ENCODE assay signal across 29 cellular contexts in the genomic region with DNA sequence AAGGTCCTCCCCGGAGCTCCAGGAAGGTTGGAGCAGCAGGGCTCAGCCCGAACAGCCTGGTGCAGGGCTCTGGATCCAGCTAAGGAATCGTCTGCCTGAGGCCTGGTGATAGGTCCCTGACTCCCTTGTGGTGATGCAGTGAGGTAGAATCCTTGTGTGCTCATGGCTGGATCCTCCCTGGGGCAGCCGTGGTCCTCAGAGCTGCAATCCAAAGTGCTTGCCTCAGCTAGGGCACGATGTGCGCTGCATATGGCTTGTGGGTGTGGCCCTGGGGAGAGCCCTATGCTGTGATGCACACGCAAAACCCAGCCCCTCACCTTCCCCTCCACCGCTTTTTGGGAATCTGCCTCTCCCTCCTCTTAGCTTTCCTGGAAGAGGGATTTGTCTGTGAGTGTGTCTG.
DNase-seq lines count a peak whose midpoint lies in the region; ATAC-seq and TF ChIP-seq lines count a peak whose summit lies in the region.
"Had no signal": no experiment of that assay in that cellular context is flagged by ENCODE, and none has a peak within 500 bp of the region (broad histone marks: within the 10 kb centered on the region; RNA-seq: fewer than 3 reads in every experiment).

No MANE protein-coding gene starts in this region.

- ATAC-seq in GM21390 (IDR thresholded peaks at IDR 0.05; ENCODE audit: unreplicated experiment) (no peak), HG03565 (IDR thresholded peaks at IDR 0.05; ENCODE audit: unreplicated experiment) (no peak)
- ATAC-seq: activated CD4-positive, CD25-positive, alpha-beta regulatory T cell treated with anti-CD3 and anti-CD28 coated beads, Interleukin-2, amount 50 U/mL, for 24 hours; gastrocnemius medialis; left cardiac atrium; SK-N-SH treated with all-trans-retinoic acid at 6 μM for 48 hours; stimulated activated naive CD8-positive, alpha-beta T cell treated with anti-CD3 and anti-CD28 coated beads, Interleukin-15, amount 100 ng/mL, for 72 hours had no signal

- H3K36me3 Mint-ChIP-seq in H9 (ENCODE audit: insufficient read depth in 1 of 3, low read depth in 3 of 3): no peaks in the 10 kb centered on the region; a peak in 1 of 7 replicates

- H3T11ph ChIP-seq in H9 (ENCODE audit: low read length): no peak overlapping the region

- no peak overlapping the region for H4K8ac ChIP-seq in H9 (replicated peaks; ENCODE audit: insufficient read length, low read depth, low read length)

- H2BK5ac ChIP-seq in H9 (ENCODE audit: insufficient read length, low read length): no peak overlapping the region

- H3K9ac ChIP-seq in H9 (ENCODE audit: extremely low read depth, insufficient read length, low read length): no peak overlapping the region

- H3K23me2 ChIP-seq in H9 (ENCODE audit: insufficient read length, low read depth, low read length, poor library complexity, severe bottlenecking): no peaks in the 10 kb centered on the region

- no peak overlapping the region for H2AFZ ChIP-seq in H9 (ENCODE audit: low read length)

- no peaks in the 10 kb centered on the region for H3K27me3 ChIP-seq in H9 (ENCODE audit: insufficient read depth, low read length)
- H3K27me3 ChIP-seq: gastrocnemius medialis, spleen, thyroid gland had no signal

- no peak overlapping the region for H4K91ac ChIP-seq in H9 (ENCODE audit: insufficient read length, low read depth, low read length)

- WGBS in H9 (ENCODE audit: extremely low coverage, insufficient read length, low lambda C conversion rate): no CpG with 5 or more reads among the region's 8 CpGs

- H3K9me3 ChIP-seq in H9 (ENCODE audit: control insufficient read depth, low read depth, low read length): no peaks in the 10 kb centered on the region
- H3K9me3 ChIP-seq: gastrocnemius medialis, HAP-1, spleen, thyroid gland had no signal

- no peak for TF ChIP-seq CTCF in H9 (conservative IDR thresholded peaks at IDR 0.05)

- no peaks in the 10 kb centered on the region; the same call in none of the 2 replicates for H3K27me3 Mint-ChIP-seq in H9 (ENCODE audit: low read depth)

- no peak overlapping the region for H3K56ac ChIP-seq in H9 (ENCODE audit: insufficient read length, low read depth, low read length)

- no peak overlapping the region for H4K5ac ChIP-seq in H9 (ENCODE audit: insufficient read length, low read depth, low read length)

- no peak overlapping the region for H2BK20ac ChIP-seq in H9 (ENCODE audit: low read depth, low read length, poor library complexity, severe bottlenecking)

- peak overlapping the region; percentile 31; the same call in 1 of the 2 replicates for H3K14ac ChIP-seq in H9 (ENCODE audit: insufficient read depth, low read length)

- peaks cover 14 to 16% of the 10 kb centered on the region in 2 experiments for H3K4me1 Mint-ChIP-seq in H9
- H3K4me1 Mint-ChIP-seq: stimulated activated naive CD8-positive, alpha-beta T cell treated with anti-CD3 and anti-CD28 coated beads, Interleukin-15, amount 100 ng/mL, for 72 hours had no signal

- H3K4ac ChIP-seq in H9 (ENCODE audit: low read depth, low read length): no peak overlapping the region

- no peaks in the 10 kb centered on the region for H3K4me1 ChIP-seq in H9 (ENCODE audit: insufficient read depth, low read length)
- H3K4me1 ChIP-seq: gastrocnemius medialis, spleen had no signal

- no peak overlapping the region for H3K27ac Mint-ChIP-seq in H9
- H3K27ac Mint-ChIP-seq: nephron progenitor cell; stimulated activated naive CD8-positive, alpha-beta T cell treated with anti-CD3 and anti-CD28 coated beads, Interleukin-15, amount 100 ng/mL, for 72 hours had no signal

- H2BK120ac ChIP-seq in H9 (ENCODE audit: low read depth, low read length, poor library complexity, severe bottlenecking): no peak overlapping the region

- H3K27ac ChIP-seq in H9 (ENCODE audit: insufficient read length, low read depth, low read length): no peak overlapping the region
- peak overlapping the region; percentile 91 for H3K27ac ChIP-seq in temporal lobe (ENCODE audit: low read depth, low read length)
- H3K27ac ChIP-seq: gastrocnemius medialis, RWPE1, spleen, thyroid gland had no signal

- no peak overlapping the region for H3K23ac ChIP-seq in H9 (ENCODE audit: insufficient read length, low read depth, low read length)

- no peaks in the 10 kb centered on the region for H3K79me1 ChIP-seq in H9 (ENCODE audit: insufficient read depth, low read depth, low read length, poor library complexity, severe bottlenecking)

- H2BK12ac ChIP-seq in H9 (ENCODE audit: insufficient read length, low read depth, low read length): no peak overlapping the region

- H3K4me2 ChIP-seq in H9 (ENCODE audit: insufficient read depth, insufficient read length, low read length): no peak overlapping the region

- no peak overlapping the region for H2AK5ac ChIP-seq in H9 (ENCODE audit: insufficient read length, low read length)

- H3K79me2 ChIP-seq in H9 (ENCODE audit: insufficient read depth, low read length): no peaks in the 10 kb centered on the region

- H3K4me3 Mint-ChIP-seq in H9: no peak overlapping the region
- H3K4me3 Mint-ChIP-seq: nephron progenitor cell; stimulated activated naive CD8-positive, alpha-beta T cell treated with anti-CD3 and anti-CD28 coated beads, Interleukin-15, amount 100 ng/mL, for 72 hours had no signal

- no peak overlapping the region for H3K18ac ChIP-seq in H9 (ENCODE audit: insufficient read length, low read depth, low read length)

- H2BK15ac ChIP-seq in H9 (ENCODE audit: low read depth, low read length): no peak overlapping the region

- H4K20me1 ChIP-seq in H9 (ENCODE audit: control insufficient read depth, insufficient read depth, insufficient read length): no peaks in the 10 kb centered on the region

- no peak for DNase-seq in H9
- peak; percentile 25 for DNase-seq in astrocyte of the hippocampus (ENCODE audit: low read depth, low spot score)
- DNase-seq in islet precursor cell: peak; percentile 91
- DNase-seq in SIG-M5 (lab: John Stamatoyannopoulos, UW): no peak
- no peak for DNase-seq in activated effector memory CD4-positive, alpha-beta T cell treated with anti-CD3 and anti-CD28 coated beads, Interleukin-2, amount 50 U/mL, for 16 hours
- DNase-seq: activated CD4-positive, alpha-beta T cell treated with anti-CD3 and anti-CD28 coated beads, Interleukin-2, amount 50 U/mL, for 48 hours; activated T-cell treated with anti-CD3 and anti-CD28 coated beads, Interleukin-2, amount 50 U/mL, for 48 hours; cerebellar nuclear complex; gastrocnemius medialis; left cardiac atrium; mammary epithelial cell; NCI-H1436 treated with DMSO at 0.1 percent for 48 hours; NCI-H2081 treated with DMSO at 0.1 percent for 48 hours; NCI-H345; NCI-H748 treated with DMSO at 0.1 percent for 48 hours; nephron progenitor cell; spleen; stimulated activated CD4-positive, alpha-beta T cell treated with anti-CD3 and anti-CD28 coated beads, Interleukin-2, amount 100 ng/mL, for 24 hours; stimulated activated CD8-positive, alpha-beta memory T cell treated with anti-CD3 and anti-CD28 coated beads, Interleukin-4, amount 100 ng/mL, for 48 hours; stimulated activated naive CD8-positive, alpha-beta T cell treated with anti-CD3 and anti-CD28 coated beads, Interleukin-15, amount 100 ng/mL, for 72 hours; T-helper 2 cell had no signal

- no peaks in the 10 kb centered on the region for H3K9me3 Mint-ChIP-seq in H9
- H3K9me3 Mint-ChIP-seq: nephron progenitor cell; stimulated activated naive CD8-positive, alpha-beta T cell treated with anti-CD3 and anti-CD28 coated beads, Interleukin-15, amount 100 ng/mL, for 72 hours had no signal

Comparison
In these comparisons a context has a peak if more than half of its experiments do, and no peak if none do; other contexts are left out.
1. DNase-seq: peak in astrocyte of the hippocampus (single experiment) and islet precursor cell (single experiment); none in H9 (single experiment), SIG-M5 (single experiment) and activated effector memory CD4-positive, alpha-beta T cell treated with anti-CD3 and anti-CD28 coated beads, Interleukin-2, amount 50 U/mL, for 16 hours (single experiment).